8 cellular contexts compared by ENCODE assay signal in the genomic region with DNA sequence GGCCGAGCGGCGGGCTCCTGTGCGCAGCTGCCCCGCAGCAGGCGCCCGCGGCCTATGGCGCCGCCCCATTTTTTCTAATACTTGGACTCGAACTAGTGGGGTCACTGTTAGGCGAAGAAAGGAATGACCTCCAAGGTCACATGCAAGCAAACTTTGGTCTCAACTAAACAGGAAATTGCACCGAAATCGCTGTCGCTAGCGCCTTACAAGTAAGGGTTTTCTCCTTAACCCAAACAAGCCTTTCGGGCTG. TPM values are rescaled to one million over a fixed set of nuclear protein-coding genes. Genes with fewer than 3 reads are reported as not detected.
DNase-seq lines count a peak whose midpoint lies in the region; ATAC-seq and TF ChIP-seq lines count a peak whose summit lies in the region.

No MANE protein-coding gene starts in this region.

- DNase-seq in AG10803 (ENCODE audit: low read depth) (peak; percentile 34), NCI-H748 treated with DMSO at 0.1 percent for 48 hours (lab: John Stamatoyannopoulos, UW) (peak; percentile 34), mammary epithelial cell (peak; percentile 29), inferior parietal cortex (ENCODE audit: extremely low spot score) (peak; percentile 56), NCI-H524 treated with DMSO at 0.1 percent for 48 hours (lab: John Stamatoyannopoulos, UW) (no peak)
- peak; percentile 19 for DNase-seq in stimulated activated naive B cell treated with anti-CD40 and anti-IgM and Interleukin-4, amounts not matched to agents 10 μg/mL and 1 μg/mL and 100 μg/mL, for 72 hours

- H3K27me3 ChIP-seq in mammary epithelial cell (ENCODE audit: insufficient read depth, low read length), result no peaks in the 10 kb centered on the region

- peak overlapping the region; percentile 100 for H2AFZ ChIP-seq in mammary epithelial cell (ENCODE audit: low read depth, low read length)

- peak overlapping the region; percentile 95 to 100 for H3K4me3 Mint-ChIP-seq in stimulated activated naive B cell treated with anti-CD40 and anti-IgM and Interleukin-4, amounts not matched to agents 10 μg/mL and 1 μg/mL and 100 μg/mL, for 72 hours

- CTCF ChIA-PET in mammary epithelial cell (lab: Charles Lee; ENCODE audit: low non-redundant PET), result no interaction called here

- intact Hi-C loops in mammary epithelial cell (cut with micrococcal nuclease), result loop anchor here (1.0 to 2.0 kb wide), 2 partner anchors 22 to 36 kb away; no protein-coding TSS in a partner anchor

- no peaks in the 10 kb centered on the region for H3K27me3 Mint-ChIP-seq in stimulated activated naive B cell treated with anti-CD40 and anti-IgM and Interleukin-4, amounts not matched to agents 10 μg/mL and 1 μg/mL and 100 μg/mL, for 72 hours

- TF ChIP-seq CTCF in AG10803 (conservative IDR thresholded peaks at IDR 0.05; ENCODE audit: low read length) (no peak), mammary epithelial cell (conservative IDR thresholded peaks at IDR 0.05 in 1 of 2, IDR thresholded peaks at IDR 0.05 in 1 of 2; ENCODE audit: extremely low read depth in 1 of 2, insufficient read depth in 1 of 2, low read depth in 1 of 2, low read length in 2 of 2) (no peak)

- H3K79me2 ChIP-seq in mammary epithelial cell (ENCODE audit: insufficient read depth, low read length), result peaks cover 15% of the 10 kb centered on the region

- peaks cover 12% of the 10 kb centered on the region for H3K4me1 ChIP-seq in mammary epithelial cell (ENCODE audit: insufficient read depth, low read length)

- H3K9ac ChIP-seq in mammary epithelial cell (ENCODE audit: insufficient read depth, low read length), result peak overlapping the region; percentile 85

- H4K20me1 ChIP-seq in mammary epithelial cell (ENCODE audit: insufficient read depth, low read length), result no peaks in the 10 kb centered on the region

- BruUV-seq in mammary epithelial cell (replicated peaks; lab: Mats Ljungman, UMichigan), result TSS peak; percentile 63

- peaks cover 12 to 35% of the 10 kb centered on the region in 2 donors for H3K4me1 Mint-ChIP-seq in stimulated activated naive B cell treated with anti-CD40 and anti-IgM and Interleukin-4, amounts not matched to agents 10 μg/mL and 1 μg/mL and 100 μg/mL, for 72 hours

- 1% methylated on average over 14 of the region's 17 CpGs for WGBS in mammary epithelial cell (ENCODE audit: low coverage, missing lambda C conversion rate)

- dilution Hi-C loops in mammary epithelial cell (cut with HindIII; ENCODE audit: low sequenced_read_pairs), result no loop called here

- H3K27ac ChIP-seq in mammary epithelial cell (ENCODE audit: insufficient read depth, low read depth, low read length), result peak overlapping the region; percentile 92

- ATAC-seq in GM18499 (IDR thresholded peaks at IDR 0.05; ENCODE audit: insufficient read depth, unreplicated experiment) (peak; percentile 5), HG02943 (IDR thresholded peaks at IDR 0.05; ENCODE audit: low read depth, unreplicated experiment) (peak; percentile 17)
- ATAC-seq in stimulated activated naive B cell treated with anti-CD40 and anti-IgM and Interleukin-4, amounts not matched to agents 10 μg/mL and 1 μg/mL and 100 μg/mL, for 72 hours (replicated peaks), result peak; percentile 19 to 25

- in situ Hi-C loops in mammary epithelial cell (cut with MboI; ENCODE audit: low sequenced_read_pairs in 2 of 2), result no loop called here

- no peaks in the 10 kb centered on the region for H3K36me3 ChIP-seq in mammary epithelial cell (ENCODE audit: insufficient read depth, low read length)

- H3K9me3 Mint-ChIP-seq in stimulated activated naive B cell treated with anti-CD40 and anti-IgM and Interleukin-4, amounts not matched to agents 10 μg/mL and 1 μg/mL and 100 μg/mL, for 72 hours, result peaks cover 11 to 12% of the 10 kb centered on the region in 2 donors

- H3K4me2 ChIP-seq in mammary epithelial cell (ENCODE audit: insufficient read depth, low read depth, low read length), result peak overlapping the region; percentile 95

- H3K4me3 ChIP-seq in AG10803 (ENCODE audit: low read length) (peak overlapping the region; percentile 86), mammary epithelial cell (replicated peaks in 1 of 3; ENCODE audit: insufficient read depth in 1 of 3, low read depth in 2 of 3, low read length in 3 of 3) (peak overlapping the region; percentile 61 to 96 (median 92))

- H3K9me3 ChIP-seq in mammary epithelial cell (replicated peaks; ENCODE audit: insufficient read depth, low read length), result no peaks in the 10 kb centered on the region

- H3K27ac Mint-ChIP-seq in stimulated activated naive B cell treated with anti-CD40 and anti-IgM and Interleukin-4, amounts not matched to agents 10 μg/mL and 1 μg/mL and 100 μg/mL, for 72 hours, result peak overlapping the region; percentile 95

- peaks cover 19 to 26% of the 10 kb centered on the region in 2 donors for H3K36me3 Mint-ChIP-seq in stimulated activated naive B cell treated with anti-CD40 and anti-IgM and Interleukin-4, amounts not matched to agents 10 μg/mL and 1 μg/mL and 100 μg/mL, for 72 hours

RNA-seq across cellular contexts. Expression of a gene that starts 0.3 kb away (rescaled TPM):
- 10 to 100 TPM; 42.2 to 45.9 TPM for total RNA-seq in mammary epithelial cell
- 20.8 TPM for polyA plus RNA-seq in mammary epithelial cell
- polyA minus RNA-seq in mammary epithelial cell, result 6.4 TPM
